ENCODE assay signal across 1 cellular context in genomic region chr10:59906417-59907202, GRCh38.
TF ChIP-seq lines count a peak whose summit lies in the region.

Gene CCDC6, minus strand, starts transcription at chr10:59906556. Its CDS starts 132 bp downstream, at chr10:59906424.

TF ChIP-seq in GM23338, 12 proteins besides CTCF, POLR2A, EP300 and RAD21 (continued from another document):
- TF ChIP-seq ZNF462 (CRISPR knock-in tag; IDR thresholded peaks at IDR 0.05) (no peak), CREB1 (CRISPR knock-in tag; IDR thresholded peaks at IDR 0.05; ENCODE audit: low read depth) (peak; percentile 13; the same call in 1 of the 2 replicates), REST (IDR thresholded peaks at IDR 0.05; ENCODE audit: unreplicated experiment) (no peak), JUNB (IDR thresholded peaks at IDR 0.05; ENCODE audit: unreplicated experiment) (no peak)
TF ChIP-seq in GM23338: peak in this region for 3.
